Comparison of ENCODE assay signal across 21 cellular contexts in genomic region chr2:73916666-73917065, GRCh38. TPM values are rescaled to one million over a fixed set of nuclear protein-coding genes. Genes with fewer than 3 reads are reported as not detected.
DNase-seq lines count a peak whose midpoint lies in the region; ATAC-seq, FAIRE-seq and TF ChIP-seq lines count a peak whose summit lies in the region.
"Had no signal": no experiment of that assay in that cellular context is flagged by ENCODE, and none has a peak within 500 bp of the region (broad histone marks: within the 10 kb centered on the region; RNA-seq: fewer than 3 reads in every experiment).

No MANE protein-coding gene starts in this region.

- CTCF ChIA-PET in A549 (lab: Yijun Ruan, JAX), result interaction anchor here (1.4 kb wide), 1 partner anchor 9 kb away, joined by 3 read pairs; no protein-coding TSS in a partner anchor

- ATAC-seq in A549 (no peak), HG03469 (IDR thresholded peaks at IDR 0.05; ENCODE audit: unreplicated experiment) (no peak)
- ATAC-seq: HCT116 had no signal

- dilution Hi-C loops in keratinocyte (cut with MboI; ENCODE audit: extremely low pct_ligation_motif_present, low sequenced_read_pairs), result no loop called here

- H3K27me3 Mint-ChIP-seq in chondrocyte (ENCODE audit: low read depth), result no peaks in the 10 kb centered on the region
- H3K27me3 Mint-ChIP-seq: CD4-positive, alpha-beta T cell had no signal

- H3K27ac ChIP-seq in A549 (no peak overlapping the region), keratinocyte (ENCODE audit: control insufficient read depth, insufficient read depth, low read length) (no peak overlapping the region), stomach smooth muscle (ENCODE audit: low read length) (peak overlapping the region; percentile 78), brain microvascular endothelial cell (no peak overlapping the region)
- H3K27ac ChIP-seq: C4-2B had no signal

- no peak overlapping the region for H3K4me3 ChIP-seq in A549
- H3K4me3 ChIP-seq in keratinocyte (ENCODE audit: control insufficient read depth in 2 of 3, extremely low read depth in 1 of 3, insufficient read depth in 2 of 3, low read depth in 1 of 3, low read length in 3 of 3), result no peak overlapping the region
- H3K4me3 ChIP-seq in stomach smooth muscle (ENCODE audit: low read length in 2 of 2), result no peak overlapping the region
- no peak overlapping the region for H3K4me3 ChIP-seq in BE2C (ENCODE audit: low read depth, low read length)
- no peak overlapping the region for H3K4me3 ChIP-seq in brain microvascular endothelial cell (ENCODE audit: low read depth, low read length)

- TF ChIP-seq RAD21 in A549 (conservative IDR thresholded peaks at IDR 0.05 in 1 of 2, IDR thresholded peaks at IDR 0.05 in 1 of 2), result no peak

- H3K36me3 ChIP-seq in keratinocyte (ENCODE audit: control insufficient read depth in 2 of 2, extremely low read depth in 1 of 2, insufficient read depth in 2 of 2, low read length in 2 of 2) (no peaks in the 10 kb centered on the region), stomach smooth muscle (ENCODE audit: control insufficient read depth in 2 of 2, insufficient read depth in 2 of 2, low read length in 2 of 2) (peaks cover 65 to 78% of the 10 kb centered on the region in 2 donors), BE2C (no peaks in the 10 kb centered on the region), brain microvascular endothelial cell (replicated peaks) (peaks cover 2% of the 10 kb centered on the region)

- H3K27me3 ChIP-seq in keratinocyte (ENCODE audit: control insufficient read depth, extremely low read depth, insufficient read depth, low read length) (no peaks in the 10 kb centered on the region), stomach smooth muscle (ENCODE audit: control insufficient read depth in 1 of 2, insufficient read depth in 2 of 2, low read length in 2 of 2) (no peaks in the 10 kb centered on the region), BE2C (no peaks in the 10 kb centered on the region), brain microvascular endothelial cell (replicated peaks) (no peaks in the 10 kb centered on the region)

- H3K9ac ChIP-seq in keratinocyte (ENCODE audit: control insufficient read depth, extremely low read depth, insufficient read depth, low read length) (no peak overlapping the region), stomach smooth muscle (ENCODE audit: low read length in 2 of 2) (no peak overlapping the region)

- TF ChIP-seq CTCF in A549 (IDR thresholded peaks at IDR 0.05), result no peak
- no peak for TF ChIP-seq CTCF in chondrocyte (IDR thresholded peaks at IDR 0.05)
- TF ChIP-seq CTCF in keratinocyte (optimal IDR thresholded peaks at IDR 0.05 in 1 of 3, IDR thresholded peaks at IDR 0.05 in 1 of 3, conservative IDR thresholded peaks at IDR 0.05 in 1 of 3; ENCODE audit: extremely low read depth in 1 of 3, insufficient read depth in 2 of 3, low read length in 3 of 3), result no peak
- TF ChIP-seq CTCF in BE2C (IDR thresholded peaks at IDR 0.05; ENCODE audit: low read depth, low read length), result no peak
- TF ChIP-seq CTCF in brain microvascular endothelial cell (IDR thresholded peaks at IDR 0.05; ENCODE audit: low read depth, low read length, missing control alignments), result no peak

- peaks cover 3% of the 10 kb centered on the region for H3K4me1 Mint-ChIP-seq in chondrocyte (ENCODE audit: low read depth)

- no peaks in the 10 kb centered on the region for H4K20me1 ChIP-seq in keratinocyte (ENCODE audit: control insufficient read depth, extremely low read depth, insufficient read depth, low read length)

- TF ChIP-seq POLR2A in A549 (IDR thresholded peaks at IDR 0.05; ENCODE audit: low read length), result no peak

- no peaks in the 10 kb centered on the region for H3K9me1 ChIP-seq in keratinocyte (ENCODE audit: control insufficient read depth, extremely low read depth, insufficient read depth, low read length)

- in situ Hi-C loops in brain microvascular endothelial cell (cut with HindIII; ENCODE audit: low pct_ligation_motif_present, low sequenced_read_pairs), result no loop called here

- no peaks in the 10 kb centered on the region for H3K9me3 Mint-ChIP-seq in chondrocyte (ENCODE audit: low read depth)
- H3K9me3 Mint-ChIP-seq: CD4-positive, alpha-beta T cell; HFFc6 had no signal

- H3K4me1 ChIP-seq in A549, result no peaks in the 10 kb centered on the region
- no peaks in the 10 kb centered on the region for H3K4me1 ChIP-seq in keratinocyte (ENCODE audit: control insufficient read depth, extremely low read depth, insufficient read depth, low read length)
- no peaks in the 10 kb centered on the region for H3K4me1 ChIP-seq in stomach smooth muscle (ENCODE audit: control insufficient read depth, insufficient read depth, low read length)
- H3K4me1 ChIP-seq in BE2C, result no peaks in the 10 kb centered on the region

- H3K4me2 ChIP-seq in A549 (no peak overlapping the region), keratinocyte (ENCODE audit: control insufficient read depth, extremely low read depth, insufficient read depth, low read depth, low read length) (no peak overlapping the region)

- peak; percentile 68 for FAIRE-seq in A549 (lab: Jason Lieb, UNC)
- peak; percentile 23 for FAIRE-seq in keratinocyte (lab: Jason Lieb, UNC)
- FAIRE-seq: GM12892, GM18507 had no signal

- H2AFZ ChIP-seq in keratinocyte (ENCODE audit: control insufficient read depth, low read length), result no peak overlapping the region

- H3K36me3 Mint-ChIP-seq in chondrocyte (ENCODE audit: low read depth), result peaks cover 54% of the 10 kb centered on the region

- WGBS in A549 (ENCODE audit: missing lambda C conversion rate), result 63% methylated on average over 2 of the region's 2 CpGs

- H3K27ac Mint-ChIP-seq in chondrocyte (ENCODE audit: unreplicated experiment), result peak overlapping the region; percentile 75
- H3K27ac Mint-ChIP-seq: CD4-positive, alpha-beta T cell; HFFc6 had no signal

- H3K79me2 ChIP-seq in keratinocyte (ENCODE audit: control insufficient read depth, insufficient read depth, low read length), result no peaks in the 10 kb centered on the region

- DNase-seq in A549 (ENCODE audit: low read depth in 1 of 2, low spot score in 1 of 2) (no peak), chondrocyte (ENCODE audit: low spot score) (no peak), keratinocyte (ENCODE audit: low read depth, low spot score) (no peak), BE2C (no peak), brain microvascular endothelial cell (no peak)
- DNase-seq: ACHN; CD4-positive, alpha-beta T cell; DMS153; DMS79; GDM1; GOT3; H7; HFFc6 had no signal

- POLR2A ChIA-PET in A549 (lab: Yijun Ruan, JAX), result no interaction called here

- H3K9me3 ChIP-seq in A549 (no peaks in the 10 kb centered on the region), keratinocyte (ENCODE audit: control insufficient read depth, low read depth, low read length) (no peaks in the 10 kb centered on the region), stomach smooth muscle (ENCODE audit: control insufficient read depth in 2 of 2, low read length in 2 of 2) (no peaks in the 10 kb centered on the region), BE2C (no peaks in the 10 kb centered on the region)

- no peak overlapping the region for H3K4me3 Mint-ChIP-seq in chondrocyte (ENCODE audit: unreplicated experiment)
- H3K4me3 Mint-ChIP-seq: CD4-positive, alpha-beta T cell; HFFc6 had no signal

- no peak for TF ChIP-seq EP300 in A549 (IDR thresholded peaks at IDR 0.05)

TF ChIP-seq in A549, 52 proteins besides CTCF, POLR2A, EP300 and RAD21 (continues in another document):
- no peak for TF ChIP-seq EHF (CRISPR knock-in tag; IDR thresholded peaks at IDR 0.05)
- TF ChIP-seq USF2 (IDR thresholded peaks at IDR 0.05), result no peak
- TF ChIP-seq NPAS2 (CRISPR knock-in tag; IDR thresholded peaks at IDR 0.05; ENCODE audit: borderline replicate concordance), result no peak
- TF ChIP-seq CBX8 (IDR thresholded peaks at IDR 0.05), result no peak

RNA-seq across cellular contexts. Expression of gene DGUOK, which starts 10.0 kb away (rescaled TPM):
- polyA plus RNA-seq in A549 (2011; rRNA removed) (145 and 185 TPM in 2 replicates), A549 (2017; fragmentation: RNase III; extraction: RNeasy Plus Mini Kit Qiagen cat#74134 plus additional on column Dnase treatment) (128 to 131 TPM (median 129 TPM) in 3 replicates), keratinocyte (76.4 to 106 TPM (median 102 TPM) in 3 replicates)
- polyA plus RNA-seq in A549 (2012; cell fraction: cytosol; rRNA removed), result 151 and 179 TPM in 2 replicates
- 66.6 and 72.0 TPM in 2 replicates for polyA plus RNA-seq in A549 (2012; cell fraction: nucleus; rRNA removed)
- 43.1 and 44.4 TPM in 2 replicates for polyA minus RNA-seq in A549 (2011; rRNA and poly(A)+ RNA removed)
- 58.1 to 60.8 TPM (median 58.9 TPM) in 3 replicates for total RNA-seq in chondrocyte
- polyA plus RNA-seq in keratinocyte (2011; ENCODE audit: low read depth), result 12.3 TPM
- polyA plus RNA-seq in keratinocyte (2011; cell fraction: cytosol; rRNA removed), result 98.1 and 132 TPM in 2 replicates
- polyA plus RNA-seq in keratinocyte (2011; cell fraction: nucleus; rRNA removed), result 50.9 and 59.2 TPM in 2 replicates
- 75.0 and 100 TPM in 2 replicates for polyA plus RNA-seq in keratinocyte (2012; ENCODE audit: low replicate concordance)
- polyA minus RNA-seq in keratinocyte, result 37.6 to 46.3 TPM (median 38.1 TPM) in 3 replicates
- polyA minus RNA-seq in keratinocyte (2011; cell fraction: cytosol; rRNA and poly(A)+ RNA removed), result 36.4 TPM
- 18.3 and 21.2 TPM in 2 replicates for polyA minus RNA-seq in keratinocyte (2011; cell fraction: nucleus; rRNA and poly(A)+ RNA removed)
- polyA plus RNA-seq in BE2C (2012; ENCODE audit: insufficient read depth, insufficient read length, low read depth), result 122 TPM

RNA-seq across cellular contexts. Expression of gene ACTG2, which starts 23.9 kb away (rescaled TPM):
- polyA plus RNA-seq in A549 (2011; rRNA removed) (0.04 and 0.07 TPM in 2 replicates), A549 (2017; fragmentation: RNase III; extraction: RNeasy Plus Mini Kit Qiagen cat#74134 plus additional on column Dnase treatment) (0.26 to 0.51 TPM (median 0.33 TPM) in 3 replicates), keratinocyte (0.12 to 0.18 TPM in 2 of 3 replicates, not detected in the other)
- polyA plus RNA-seq in A549 (2012; cell fraction: cytosol; rRNA removed), result 0.34 and 0.36 TPM in 2 replicates
- polyA plus RNA-seq in A549 (2012; cell fraction: nucleus; rRNA removed), result 0.26 and 0.48 TPM in 2 replicates
- 0.21 and 1.4 TPM in 2 replicates for polyA minus RNA-seq in A549 (2011; rRNA and poly(A)+ RNA removed)
- 173 to 1,480 TPM (median 1,439 TPM) in 3 replicates for total RNA-seq in chondrocyte
- not detected for polyA plus RNA-seq in keratinocyte (2011; ENCODE audit: low read depth)
- 0.26 and 0.69 TPM in 2 replicates for polyA plus RNA-seq in keratinocyte (2011; cell fraction: cytosol; rRNA removed)
- polyA plus RNA-seq in keratinocyte (2011; cell fraction: nucleus; rRNA removed), result 0.47 and 0.93 TPM in 2 replicates
- not detected in 2 replicates for polyA plus RNA-seq in keratinocyte (2012; ENCODE audit: low replicate concordance)
- polyA minus RNA-seq in keratinocyte, result 0.30 TPM in 1 of 3 replicates, not detected in the others
- polyA minus RNA-seq in keratinocyte (2011; cell fraction: cytosol; rRNA and poly(A)+ RNA removed), result not detected
- not detected in 2 replicates for polyA minus RNA-seq in keratinocyte (2011; cell fraction: nucleus; rRNA and poly(A)+ RNA removed)
- polyA plus RNA-seq in BE2C (2012; ENCODE audit: insufficient read depth, insufficient read length, low read depth), result 0.60 TPM
- total RNA-seq: A172; CD4-positive, alpha-beta T cell; HT-29 had no signal
